Comparison of ENCODE assay signal across 1 cellular context in genomic region chr4:40185830-40186664, GRCh38.
A peak's percentile ranks its signal among the peaks of the same experiment; 100 is the strongest.
TF ChIP-seq lines count a peak whose summit lies in the region.

No MANE protein-coding gene starts in this region.

TF ChIP-seq in GM12878, 131 proteins besides CTCF, POLR2A, EP300 and RAD21 (continued from another document):
- no peak for TF ChIP-seq ZBTB33 (IDR thresholded peaks at IDR 0.05)
- TF ChIP-seq ATF7 (IDR thresholded peaks at IDR 0.05; ENCODE audit: low read depth) = peak; percentile 83
- TF ChIP-seq MYB (IDR thresholded peaks at IDR 0.05; ENCODE audit: borderline replicate concordance, low read depth, low read length) = no peak
- no peak for TF ChIP-seq SMAD5 (IDR thresholded peaks at IDR 0.05; ENCODE audit: low read depth)
- TF ChIP-seq ZNF384 (IDR thresholded peaks at IDR 0.05; ENCODE audit: borderline replicate concordance, low read depth, low read length) = peak; percentile 15; the same call in 1 of the 2 replicates
- TF ChIP-seq NFIC (IDR thresholded peaks at IDR 0.05; ENCODE audit: low read depth, low read length) = peak; percentile 98
- peak; percentile 93 for TF ChIP-seq CUX1 (IDR thresholded peaks at IDR 0.05; ENCODE audit: insufficient replicate concordance, low read depth, low read length)
- no peak; the same call in 1 of the 2 replicates for TF ChIP-seq NR2F1 (conservative IDR thresholded peaks at IDR 0.05)
- peak; percentile 70; the same call in 1 of the 2 replicates for TF ChIP-seq POLR2AphosphoS5 (IDR thresholded peaks at IDR 0.05; ENCODE audit: low read length)
- TF ChIP-seq MTA2 (IDR thresholded peaks at IDR 0.05; ENCODE audit: low read depth) = peak; percentile 99
- peak; percentile 89 for TF ChIP-seq JUNB (IDR thresholded peaks at IDR 0.05)
- no peak; the same call in 1 of the 2 replicates for TF ChIP-seq YBX1 (IDR thresholded peaks at IDR 0.05)
- TF ChIP-seq ZZZ3 (IDR thresholded peaks at IDR 0.05; ENCODE audit: control insufficient read depth, insufficient read length, low read depth) = no peak
- TF ChIP-seq ZBTB4 (CRISPR knock-in tag; IDR thresholded peaks at IDR 0.05) = no peak
- peak; percentile 90 for TF ChIP-seq SKIL (IDR thresholded peaks at IDR 0.05; ENCODE audit: low read depth, poor library complexity, severe bottlenecking)
- TF ChIP-seq NBN (IDR thresholded peaks at IDR 0.05) = 0 out of 2 replicates have a peak, but pooled peaks have one; percentile 50
- peak; percentile 47 for TF ChIP-seq SP1 (IDR thresholded peaks at IDR 0.05; ENCODE audit: low read depth, low read length)
TF ChIP-seq in GM12878: peak in this region for 54.
